17 cellular contexts compared by ENCODE assay signal in genomic region chr3:420584-420983, GRCh38.
DNase-seq lines count a peak whose midpoint lies in the region; ATAC-seq and TF ChIP-seq lines count a peak whose summit lies in the region.
"Had no signal": no experiment of that assay in that cellular context is flagged by ENCODE, and none has a peak within 500 bp of the region (broad histone marks: within the 10 kb centered on the region; RNA-seq: fewer than 3 reads in every experiment).

No MANE protein-coding gene starts in this region.

- H3K4me1 ChIP-seq in lower lobe of right lung, result no peaks in the 10 kb centered on the region
- H3K4me1 ChIP-seq: pancreas had no signal

- no peaks in the 10 kb centered on the region for H3K36me3 ChIP-seq in lower lobe of right lung
- H3K36me3 ChIP-seq: pancreas had no signal

- TF ChIP-seq CTCF in lower lobe of right lung (IDR thresholded peaks at IDR 0.05), result no peak

- peak overlapping the region in 1 of 3 donors; percentile 8 for H3K27ac Mint-ChIP-seq in IgD-negative memory B cell
- H3K27ac Mint-ChIP-seq: activated CD4-positive, alpha-beta T cell treated with anti-CD3 and anti-CD28 coated beads, Interleukin-2, amount 10 ng/mL, durations not matched to agents 24 days and 14 days; activated naive CD8-positive, alpha-beta T cell treated with anti-CD3 and anti-CD28 coated beads for 36 hours; stimulated activated naive CD8-positive, alpha-beta T cell treated with anti-CD3 and anti-CD28 coated beads, Interleukin-15, amount 100 ng/mL, for 72 hours; T-helper 2 cell treated with Interferon-gamma antibody and Interleukin-4, amounts not matched to agents 5 μg/mL and 100 μg/mL, for 36 hours had no signal

- peak overlapping the region in 3 of 4 donors; percentile 18 to 55 (median 30) for H3K4me3 Mint-ChIP-seq in IgD-negative memory B cell
- H3K4me3 Mint-ChIP-seq: activated CD4-positive, alpha-beta T cell treated with anti-CD3 and anti-CD28 coated beads, Interleukin-2, amount 10 ng/mL, durations not matched to agents 24 days and 14 days; activated naive CD8-positive, alpha-beta T cell treated with anti-CD3 and anti-CD28 coated beads for 36 hours; stimulated activated naive CD8-positive, alpha-beta T cell treated with anti-CD3 and anti-CD28 coated beads, Interleukin-15, amount 100 ng/mL, for 72 hours; T-helper 2 cell treated with Interferon-gamma antibody and Interleukin-4, amounts not matched to agents 5 μg/mL and 100 μg/mL, for 36 hours had no signal

- no peaks in the 10 kb centered on the region for H3K36me3 Mint-ChIP-seq in IgD-negative memory B cell
- H3K36me3 Mint-ChIP-seq: activated naive CD8-positive, alpha-beta T cell treated with anti-CD3 and anti-CD28 coated beads for 36 hours had no signal

- peaks cover 0 to 8% (median 3%) of the 10 kb centered on the region in 3 donors for H3K4me1 Mint-ChIP-seq in IgD-negative memory B cell
- H3K4me1 Mint-ChIP-seq: activated CD4-positive, alpha-beta T cell treated with anti-CD3 and anti-CD28 coated beads, Interleukin-2, amount 10 ng/mL, durations not matched to agents 24 days and 14 days; activated naive CD8-positive, alpha-beta T cell treated with anti-CD3 and anti-CD28 coated beads for 36 hours; stimulated activated naive CD8-positive, alpha-beta T cell treated with anti-CD3 and anti-CD28 coated beads, Interleukin-15, amount 100 ng/mL, for 72 hours had no signal

- H3K9me3 ChIP-seq in lower lobe of right lung, result no peaks in the 10 kb centered on the region
- H3K9me3 ChIP-seq: pancreas had no signal

- no peaks in the 10 kb centered on the region for H3K9me3 Mint-ChIP-seq in IgD-negative memory B cell
- H3K9me3 Mint-ChIP-seq: activated CD4-positive, alpha-beta T cell treated with anti-CD3 and anti-CD28 coated beads, Interleukin-2, amount 10 ng/mL, durations not matched to agents 24 days and 14 days; activated naive CD8-positive, alpha-beta T cell treated with anti-CD3 and anti-CD28 coated beads for 36 hours; stimulated activated naive CD8-positive, alpha-beta T cell treated with anti-CD3 and anti-CD28 coated beads, Interleukin-15, amount 100 ng/mL, for 72 hours; T-helper 2 cell treated with Interferon-gamma antibody and Interleukin-4, amounts not matched to agents 5 μg/mL and 100 μg/mL, for 36 hours had no signal

- H3K4me3 ChIP-seq in lower lobe of right lung, result no peak overlapping the region
- H3K4me3 ChIP-seq: pancreas, smooth muscle cell had no signal

- DNase-seq in lower lobe of right lung, result no peak
- DNase-seq in activated CD8-positive, alpha-beta memory T cell treated with anti-CD3 and anti-CD28 coated beads for 24 hours, result no peak
- no peak for DNase-seq in stimulated activated naive CD4-positive, alpha-beta T cell (lab: John Stamatoyannopoulos, UW)
- DNase-seq in SIG-M5 (lab: John Stamatoyannopoulos, UW), result no peak
- DNase-seq: activated CD4-positive, alpha-beta T cell treated with anti-CD3 and anti-CD28 coated beads, Interleukin-2, amount 10 ng/mL, durations not matched to agents 24 days and 14 days; activated naive CD8-positive, alpha-beta T cell treated with anti-CD3 and anti-CD28 coated beads for 36 hours; hippocampal formation; NCI-H1436 treated with DMSO at 0.1 percent for 48 hours; NCI-H526 treated with DMSO at 0.1 percent for 48 hours; pancreas; stimulated activated naive CD8-positive, alpha-beta T cell treated with anti-CD3 and anti-CD28 coated beads, Interleukin-15, amount 100 ng/mL, for 72 hours had no signal

- H3K27ac ChIP-seq in lower lobe of right lung, result no peak overlapping the region
- H3K27ac ChIP-seq: pancreas had no signal

- no peaks in the 10 kb centered on the region for H3K27me3 Mint-ChIP-seq in IgD-negative memory B cell
- H3K27me3 Mint-ChIP-seq: activated CD4-positive, alpha-beta T cell treated with anti-CD3 and anti-CD28 coated beads, Interleukin-2, amount 10 ng/mL, durations not matched to agents 24 days and 14 days; activated naive CD8-positive, alpha-beta T cell treated with anti-CD3 and anti-CD28 coated beads for 36 hours; stimulated activated naive CD8-positive, alpha-beta T cell treated with anti-CD3 and anti-CD28 coated beads, Interleukin-15, amount 100 ng/mL, for 72 hours had no signal

- intact Hi-C loops in lower lobe of right lung (cut with DNase I), result no loop called here

- no peaks in the 10 kb centered on the region for H3K27me3 ChIP-seq in lower lobe of right lung (ENCODE audit: low read depth)
- H3K27me3 ChIP-seq: pancreas had no signal

- peak; percentile 80 for ATAC-seq in GM18511 (IDR thresholded peaks at IDR 0.05; ENCODE audit: unreplicated experiment)
- peak; percentile 38 for ATAC-seq in GM19468 (IDR thresholded peaks at IDR 0.05; ENCODE audit: extremely low read depth, unreplicated experiment)
- peak; percentile 92 for ATAC-seq in HG02885 (IDR thresholded peaks at IDR 0.05; ENCODE audit: poor library complexity, unreplicated experiment)
- ATAC-seq in lower lobe of right lung, result no peak
- ATAC-seq: pancreas; stimulated activated naive CD8-positive, alpha-beta T cell treated with anti-CD3 and anti-CD28 coated beads, Interleukin-15, amount 100 ng/mL, for 72 hours had no signal

Comparison
In these comparisons a context has a peak if more than half of its experiments do, and no peak if none do; other contexts are left out.
1. ATAC-seq: peak in GM18511 (single experiment), GM19468 (single experiment) and HG02885 (single experiment); none in lower lobe of right lung (0 of 2).